ENCODE assay signal across 17 cellular contexts in genomic region chr13:112999414-113000177, GRCh38. TPM values are rescaled to one million over a fixed set of nuclear protein-coding genes. Genes with fewer than 3 reads are reported as not detected.
DNase-seq lines count a peak whose midpoint lies in the region; ATAC-seq and TF ChIP-seq lines count a peak whose summit lies in the region.
"Had no signal": no experiment of that assay in that cellular context is flagged by ENCODE, and none has a peak within 500 bp of the region (broad histone marks: within the 10 kb centered on the region; RNA-seq: fewer than 3 reads in every experiment).

No MANE protein-coding gene starts in this region.

- H3K79me2 ChIP-seq in PC-3 (ENCODE audit: low read length) = no peaks in the 10 kb centered on the region

- no peak for TF ChIP-seq EP300 in gastroesophageal sphincter (IDR thresholded peaks at IDR 0.05)

- ATAC-seq in PC-3 (no peak), gastroesophageal sphincter (no peak), GM18868 (IDR thresholded peaks at IDR 0.05; ENCODE audit: unreplicated experiment) (no peak)

- CTCF ChIA-PET in HEK293 (lab: Yijun Ruan, JAX) = interaction anchor here (0.6 to 2.0 kb wide), 2 partner anchors 9 to 57 kb away, joined by 3 to 5 read pairs; no protein-coding TSS in a partner anchor
- CTCF ChIA-PET in PC-3 (lab: Charles Lee) = no interaction called here

- no peak overlapping the region for H2AFZ ChIP-seq in PC-3 (ENCODE audit: low read length)

- H3K27me3 ChIP-seq in BLaER1 treated with 17β-estradiol and CSF1 and Interleukin-3, amounts not matched to agents 10 nM and 100 nM = peaks cover 47 to 100% (median 91%) of the 10 kb centered on the region in 11 experiments
- H3K27me3 ChIP-seq in dorsolateral prefrontal cortex (peaks cover 0 to 16% (median 0%) of the 10 kb centered on the region in 45 donors), PC-3 (ENCODE audit: low read length) (no peaks in the 10 kb centered on the region), gastroesophageal sphincter (peaks cover 57% of the 10 kb centered on the region)

- peaks cover 4% of the 10 kb centered on the region for H3K36me3 Mint-ChIP-seq in neural crest cell (ENCODE audit: low read depth)
- H3K36me3 Mint-ChIP-seq in activated T-cell treated with anti-CD3 and anti-CD28 coated beads, Interleukin-2, amount 50 U/mL, for 24 hours (ENCODE audit: low read depth) = no peaks in the 10 kb centered on the region

- intact Hi-C loops in dorsolateral prefrontal cortex (cut with DNase I) = no loop called here
- intact Hi-C loops in PC-3 (cut with micrococcal nuclease) = no loop called here

- TF ChIP-seq POLR2A in gastroesophageal sphincter (IDR thresholded peaks at IDR 0.05) = no peak

- TF ChIP-seq CTCF in HEK293 (tag by site-specific recombination; IDR thresholded peaks at IDR 0.05) (no peak), dorsolateral prefrontal cortex (IDR thresholded peaks at IDR 0.05 in 54 of 56, conservative IDR thresholded peaks at IDR 0.05 in 2 of 56; ENCODE audit: low read depth in 1 of 56, partially characterized antibody in 56 of 56) (no peak), neural crest cell (conservative IDR thresholded peaks at IDR 0.05) (no peak), PC-3 (conservative IDR thresholded peaks at IDR 0.05; ENCODE audit: low read depth, low read length) (no peak), gastroesophageal sphincter (IDR thresholded peaks at IDR 0.05) (no peak)

- H3K9me3 Mint-ChIP-seq in neural crest cell = no peaks in the 10 kb centered on the region
- H3K9me3 Mint-ChIP-seq in activated T-cell treated with anti-CD3 and anti-CD28 coated beads, Interleukin-2, amount 50 U/mL, for 24 hours = no peaks in the 10 kb centered on the region

- H3K9me2 ChIP-seq in PC-3 (replicated peaks; ENCODE audit: low read length) = no peaks in the 10 kb centered on the region

- H3K4me1 ChIP-seq in BLaER1 treated with 17β-estradiol and CSF1 and Interleukin-3, amounts not matched to agents 10 nM and 100 nM = peaks cover 13 to 67% (median 53%) of the 10 kb centered on the region in 10 experiments
- H3K4me1 ChIP-seq in HEK293 (ENCODE audit: control insufficient read depth, insufficient read depth, low read length) (peaks cover 2% of the 10 kb centered on the region; the same call in 1 of the 2 replicates), PC-3 (ENCODE audit: insufficient read depth, low read length) (no peaks in the 10 kb centered on the region; the same call in 1 of the 2 replicates), gastroesophageal sphincter (peaks cover 0 to 14% (median 0%) of the 10 kb centered on the region in 3 donors)

- POLR2A ChIA-PET in HEK293 (lab: Yijun Ruan, JAX) (no interaction called here), PC-3 (lab: Charles Lee; ENCODE audit: unreplicated experiment) (no interaction called here)

- H3K9me3 ChIP-seq in BLaER1 treated with 17β-estradiol and CSF1 and Interleukin-3, amounts not matched to agents 10 nM and 100 nM (replicated peaks in 1 of 11) = no peaks in the 10 kb centered on the region
- H3K9me3 ChIP-seq in HEK293 (ENCODE audit: control insufficient read depth, insufficient read depth, low read depth, low read length) (no peaks in the 10 kb centered on the region), PC-3 (ENCODE audit: low read length) (no peaks in the 10 kb centered on the region), gastroesophageal sphincter (no peaks in the 10 kb centered on the region)

- DNase-seq in dorsolateral prefrontal cortex = peak in 1 of 10 donors; percentile 48
- no peak for DNase-seq in neural crest cell (ENCODE audit: low read depth, low spot score)
- DNase-seq in activated T-cell treated with anti-CD3 and anti-CD28 coated beads, Interleukin-2, amount 50 U/mL, for 24 hours = no peak
- DNase-seq in PC-3 = no peak
- DNase-seq: C1 segment of cervical spinal cord; CD8-positive, alpha-beta memory T cell; KG1; MV-4-11; NCI-H1930; NCI-H2171 treated with DMSO at 0.1 percent for 48 hours; NCI-H524; RPMI8226; SIG-M5 had no signal

- H3K4me2 ChIP-seq in BLaER1 treated with 17β-estradiol and CSF1 and Interleukin-3, amounts not matched to agents 10 nM and 100 nM = peak overlapping the region in 7 of 11 experiments; percentile 13 to 94 (median 81); a peak in 10 of 22 replicates
- H3K4me2 ChIP-seq in PC-3 (ENCODE audit: low read length) = no peak overlapping the region

- H3F3A ChIP-seq in PC-3 (ENCODE audit: low read length, unreplicated experiment) = no peaks in the 10 kb centered on the region

- H3K27ac ChIP-seq in BLaER1 treated with 17β-estradiol and CSF1 and Interleukin-3, amounts not matched to agents 10 nM and 100 nM = no peak overlapping the region
- H3K27ac ChIP-seq in HEK293 (ENCODE audit: extremely low read depth, low read depth, low read length) (no peak overlapping the region), dorsolateral prefrontal cortex (peak overlapping the region in 49 of 59 donors; percentile 10 to 87 (median 62)), PC-3 (ENCODE audit: low read length) (no peak overlapping the region), gastroesophageal sphincter (no peak overlapping the region)

- H4K20me1 ChIP-seq in BLaER1 treated with 17β-estradiol and CSF1 and Interleukin-3, amounts not matched to agents 10 nM and 100 nM = peaks cover 0 to 99% (median 13%) of the 10 kb centered on the region in 11 experiments; a peak in 12 of 22 replicates
- no peaks in the 10 kb centered on the region for H4K20me1 ChIP-seq in PC-3 (ENCODE audit: low read length)

- WGBS in gastroesophageal sphincter (ENCODE audit: low coverage in 1 of 2), 2 donors = 91 to 100% methylated on average over 2 to 10 of the region's 32 CpGs

- no peaks in the 10 kb centered on the region for H3K36me3 ChIP-seq in BLaER1 treated with 17β-estradiol and CSF1 and Interleukin-3, amounts not matched to agents 10 nM and 100 nM
- H3K36me3 ChIP-seq in HEK293 (ENCODE audit: control insufficient read depth in 2 of 2, insufficient read depth in 1 of 2, low read length in 2 of 2) (no peaks in the 10 kb centered on the region), PC-3 (ENCODE audit: low read depth, low read length) (no peaks in the 10 kb centered on the region), gastroesophageal sphincter (no peaks in the 10 kb centered on the region)

- H3K27ac Mint-ChIP-seq in neural crest cell (ENCODE audit: unreplicated experiment) = peak overlapping the region; percentile 82
- no peak overlapping the region for H3K27ac Mint-ChIP-seq in activated T-cell treated with anti-CD3 and anti-CD28 coated beads, Interleukin-2, amount 50 U/mL, for 24 hours
- H3K27ac Mint-ChIP-seq: CD8-positive, alpha-beta memory T cell had no signal

- H3K9ac ChIP-seq in BLaER1 treated with 17β-estradiol and CSF1 and Interleukin-3, amounts not matched to agents 10 nM and 100 nM = no peak overlapping the region
- H3K9ac ChIP-seq in PC-3 (ENCODE audit: low read length) = no peak overlapping the region

- no peak overlapping the region for H3K4me3 ChIP-seq in BLaER1 treated with 17β-estradiol and CSF1 and Interleukin-3, amounts not matched to agents 10 nM and 100 nM
- H3K4me3 ChIP-seq in HEK293 (ENCODE audit: low read depth, low read length) (no peak overlapping the region), dorsolateral prefrontal cortex (peak overlapping the region in 1 of 59 donors; percentile 3), PC-3 (ENCODE audit: low read length) (no peak overlapping the region), gastroesophageal sphincter (no peak overlapping the region)

- H3K4me3 Mint-ChIP-seq in neural crest cell = peak overlapping the region; percentile 69
- no peak overlapping the region for H3K4me3 Mint-ChIP-seq in activated T-cell treated with anti-CD3 and anti-CD28 coated beads, Interleukin-2, amount 50 U/mL, for 24 hours

- no peaks in the 10 kb centered on the region for H3K27me3 Mint-ChIP-seq in neural crest cell (ENCODE audit: low read depth)
- H3K27me3 Mint-ChIP-seq in activated T-cell treated with anti-CD3 and anti-CD28 coated beads, Interleukin-2, amount 50 U/mL, for 24 hours = no peaks in the 10 kb centered on the region

- BruUV-seq in PC-3 (replicated peaks; lab: Mats Ljungman, UMichigan) = no TSS peak

- H3K4me1 Mint-ChIP-seq in neural crest cell = peaks cover 43% of the 10 kb centered on the region
- H3K4me1 Mint-ChIP-seq in activated T-cell treated with anti-CD3 and anti-CD28 coated beads, Interleukin-2, amount 50 U/mL, for 24 hours (ENCODE audit: low read depth) = peaks cover 11% of the 10 kb centered on the region

TF ChIP-seq in HEK293, 187 proteins besides CTCF, POLR2A, EP300 and RAD21 (continues in another document):
- peak; percentile 68 for TF ChIP-seq EGR2 (tag by site-specific recombination; IDR thresholded peaks at IDR 0.05; ENCODE audit: low read depth)
- TF ChIP-seq, protein P1, sequence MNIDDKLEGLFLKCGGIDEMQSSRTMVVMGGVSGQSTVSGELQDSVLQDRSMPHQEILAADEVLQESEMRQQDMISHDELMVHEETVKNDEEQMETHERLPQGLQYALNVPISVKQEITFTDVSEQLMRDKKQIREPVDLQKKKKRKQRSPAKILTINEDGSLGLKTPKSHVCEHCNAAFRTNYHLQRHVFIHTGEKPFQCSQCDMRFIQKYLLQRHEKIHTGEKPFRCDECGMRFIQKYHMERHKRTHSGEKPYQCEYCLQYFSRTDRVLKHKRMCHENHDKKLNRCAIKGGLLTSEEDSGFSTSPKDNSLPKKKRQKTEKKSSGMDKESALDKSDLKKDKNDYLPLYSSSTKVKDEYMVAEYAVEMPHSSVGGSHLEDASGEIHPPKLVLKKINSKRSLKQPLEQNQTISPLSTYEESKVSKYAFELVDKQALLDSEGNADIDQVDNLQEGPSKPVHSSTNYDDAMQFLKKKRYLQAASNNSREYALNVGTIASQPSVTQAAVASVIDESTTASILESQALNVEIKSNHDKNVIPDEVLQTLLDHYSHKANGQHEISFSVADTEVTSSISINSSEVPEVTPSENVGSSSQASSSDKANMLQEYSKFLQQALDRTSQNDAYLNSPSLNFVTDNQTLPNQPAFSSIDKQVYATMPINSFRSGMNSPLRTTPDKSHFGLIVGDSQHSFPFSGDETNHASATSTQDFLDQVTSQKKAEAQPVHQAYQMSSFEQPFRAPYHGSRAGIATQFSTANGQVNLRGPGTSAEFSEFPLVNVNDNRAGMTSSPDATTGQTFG (tag by site-specific recombination; IDR thresholded peaks at IDR 0.05; ENCODE audit: borderline replicate concordance) = no peak
- TF ChIP-seq RBAK (tag by site-specific recombination; IDR thresholded peaks at IDR 0.05) = no peak

RNA-seq across cellular contexts. Expression of gene MCF2L, which starts 30.6 kb away (rescaled TPM):
- total RNA-seq in dorsolateral prefrontal cortex (100 to 1,000 TPM; 181 to 436 (median 311) TPM), neural crest cell (59.9 and 62.5 TPM in 2 replicates), PC-3 (2014; rRNA removed) (5.9 and 11.6 TPM in 2 replicates), gastroesophageal sphincter (10 to 100 TPM; 18.3 to 52.6 (median 29.9) TPM)

Comparison
In these comparisons a context has a peak if more than half of its experiments do, and no peak if none do; other contexts are left out.
1. H3K27ac ChIP-seq: peak in dorsolateral prefrontal cortex (49 of 59); none in BLaER1 treated with 17β-estradiol and CSF1 and Interleukin-3, amounts not matched to agents 10 nM and 100 nM (0 of 11), HEK293 (single experiment), PC-3 (single experiment) and gastroesophageal sphincter (0 of 4).